1 cellular context compared by ENCODE assay signal in genomic region chr1:26694185-26694572, GRCh38.
TF ChIP-seq lines count a peak whose summit lies in the region.

No MANE protein-coding gene starts in this region.

TF ChIP-seq in GM23338, 12 proteins besides CTCF, POLR2A, EP300 and RAD21 (continued from another document):
- TF ChIP-seq ZNF462 (CRISPR knock-in tag; IDR thresholded peaks at IDR 0.05): no peak
- no peak for TF ChIP-seq CREB1 (CRISPR knock-in tag; IDR thresholded peaks at IDR 0.05; ENCODE audit: low read depth)
- TF ChIP-seq ZNF114 (CRISPR knock-in tag; IDR thresholded peaks at IDR 0.05): no peak
- TF ChIP-seq NANOG (IDR thresholded peaks at IDR 0.05; ENCODE audit: borderline replicate concordance): no peak
- no peak for TF ChIP-seq JUNB (IDR thresholded peaks at IDR 0.05; ENCODE audit: unreplicated experiment)
- TF ChIP-seq, protein P1, sequence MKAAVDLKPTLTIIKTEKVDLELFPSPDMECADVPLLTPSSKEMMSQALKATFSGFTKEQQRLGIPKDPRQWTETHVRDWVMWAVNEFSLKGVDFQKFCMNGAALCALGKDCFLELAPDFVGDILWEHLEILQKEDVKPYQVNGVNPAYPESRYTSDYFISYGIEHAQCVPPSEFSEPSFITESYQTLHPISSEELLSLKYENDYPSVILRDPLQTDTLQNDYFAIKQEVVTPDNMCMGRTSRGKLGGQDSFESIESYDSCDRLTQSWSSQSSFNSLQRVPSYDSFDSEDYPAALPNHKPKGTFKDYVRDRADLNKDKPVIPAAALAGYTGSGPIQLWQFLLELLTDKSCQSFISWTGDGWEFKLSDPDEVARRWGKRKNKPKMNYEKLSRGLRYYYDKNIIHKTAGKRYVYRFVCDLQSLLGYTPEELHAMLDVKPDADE (IDR thresholded peaks at IDR 0.05): no peak
- no peak for TF ChIP-seq STAT1 (IDR thresholded peaks at IDR 0.05; ENCODE audit: unreplicated experiment)
- TF ChIP-seq POLR2AphosphoS5 (IDR thresholded peaks at IDR 0.05; ENCODE audit: low read depth): no peak
- TF ChIP-seq ZNF331 (CRISPR knock-in tag; IDR thresholded peaks at IDR 0.05; ENCODE audit: low read depth): no peak
- no peak for TF ChIP-seq REST (IDR thresholded peaks at IDR 0.05; ENCODE audit: unreplicated experiment)
